ENCODE assay signal across 27 cellular contexts in the genomic region with DNA sequence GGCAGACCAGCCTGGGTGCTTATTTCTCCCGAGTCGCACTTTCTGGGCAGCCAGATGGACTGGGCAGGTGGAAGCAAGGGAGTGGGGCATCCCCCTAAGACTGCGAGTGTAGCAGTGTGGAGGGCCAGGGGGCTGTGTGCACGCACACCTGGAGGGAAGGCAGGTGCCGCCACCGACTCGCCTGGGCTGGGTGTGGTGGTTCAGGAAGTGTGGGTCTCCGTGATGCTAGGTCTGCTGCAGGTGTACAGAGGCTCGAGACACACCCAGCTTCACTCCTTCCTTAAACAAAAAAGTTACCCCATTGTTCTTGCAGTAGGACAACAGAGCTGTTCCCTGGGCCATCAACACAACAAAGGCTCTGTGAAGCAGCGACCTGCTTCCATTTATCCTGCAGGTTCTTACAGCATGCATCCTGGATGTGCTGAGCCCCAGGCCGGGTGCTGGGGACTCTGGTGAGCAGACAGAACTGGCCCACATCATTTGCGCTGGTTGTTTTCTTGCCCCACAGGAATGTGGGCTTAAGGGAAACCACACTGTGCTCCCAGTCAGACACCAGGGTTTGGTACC.
DNase-seq lines count a peak whose midpoint lies in the region; ATAC-seq and TF ChIP-seq lines count a peak whose summit lies in the region.
"Had no signal": no experiment of that assay in that cellular context is flagged by ENCODE, and none has a peak within 500 bp of the region (broad histone marks: within the 10 kb centered on the region; RNA-seq: fewer than 3 reads in every experiment).

No MANE protein-coding gene starts in this region.

- H3K27ac ChIP-seq in iPS DF 6.9 (ENCODE audit: low read length) (no peak overlapping the region), osteoblast (ENCODE audit: low read depth, low read length) (no peak overlapping the region)
- H3K27ac ChIP-seq: BLaER1, HL-60, PC-9, SJSA1 had no signal

- no peaks in the 10 kb centered on the region for H3K27me3 ChIP-seq in H7 (ENCODE audit: control insufficient read depth, insufficient read depth, low read length)
- H3K27me3 ChIP-seq in iPS DF 6.9 (ENCODE audit: control insufficient read depth, insufficient read depth, low read length), result no peaks in the 10 kb centered on the region
- H3K27me3 ChIP-seq in osteoblast (ENCODE audit: insufficient read depth, low read length), result no peaks in the 10 kb centered on the region
- H3K27me3 ChIP-seq: BLaER1, SJSA1 had no signal

- no peak overlapping the region for H2AFZ ChIP-seq in osteoblast (ENCODE audit: low read length)
- H2AFZ ChIP-seq: PC-9 had no signal

- H3K4me3 ChIP-seq in H7 (ENCODE audit: insufficient read depth, low read depth, low read length) (no peak overlapping the region), iPS DF 6.9 (ENCODE audit: low read length) (no peak overlapping the region), osteoblast (ENCODE audit: insufficient read depth, low read length) (no peak overlapping the region)
- H3K4me3 ChIP-seq: BLaER1, HAP-1, PC-9, SJSA1 had no signal

- POLR2A ChIA-PET in WTC11 (lab: Charles Lee), result no interaction called here

- no peak overlapping the region for H3K4me2 ChIP-seq in osteoblast (ENCODE audit: insufficient read depth, low read length)
- H3K4me2 ChIP-seq: BLaER1, PC-9 had no signal

- H3K4me3 Mint-ChIP-seq in WTC11, result no peak overlapping the region
- H3K4me3 Mint-ChIP-seq: CD4-positive, CD25-positive, alpha-beta regulatory T cell; HFFc6 had no signal

- no peaks in the 10 kb centered on the region for H3K79me2 ChIP-seq in osteoblast (ENCODE audit: insufficient read depth, low read length)

- CTCF ChIA-PET in WTC11 (lab: Charles Lee), result interaction anchor here (0.5 to 4.0 kb wide), 5 partner anchors 12 to 58 kb away, joined by 3 to 18 read pairs (median 4); no protein-coding TSS in a partner anchor

- DNase-seq in H7 (peak; percentile 82), WTC11 (ENCODE audit: low spot score) (no peak), iPS DF 6.9 (ENCODE audit: low read depth, low spot score) (peak; percentile 18), osteoblast (ENCODE audit: insufficient read length, low spot score, missing footprints) (peak; percentile 54), retina (no peak), NCI-H2107 treated with DMSO at 0.1 percent for 48 hours (lab: John Stamatoyannopoulos, UW; ENCODE audit: unreplicated experiment) (no peak)
- DNase-seq: CD4-positive, CD25-positive, alpha-beta regulatory T cell; DMS153; DND-41; HFFc6; Kasumi-1; MV-4-11; NCI-H1105; NCI-H1436 treated with DMSO at 0.1 percent for 48 hours; NCI-H1930; NCI-H2171; NCI-H226; NCI-H510A treated with DMSO at 0.1 percent for 48 hours; NCI-H774; NK-92 treated with Interleukin-12 subunit alpha and Interleukin-12 subunit beta, amount 100 ng/mL, for 24 hours; PC-9; Right ventricle myocardium superior had no signal

- H3K4me1 ChIP-seq in iPS DF 6.9 (ENCODE audit: control insufficient read depth, insufficient read depth, low read length) (peaks cover 5% of the 10 kb centered on the region), osteoblast (ENCODE audit: insufficient read depth, low read length) (no peaks in the 10 kb centered on the region)
- H3K4me1 ChIP-seq: HAP-1, SJSA1 had no signal

- H3K9me3 Mint-ChIP-seq in WTC11, result no peaks in the 10 kb centered on the region
- H3K9me3 Mint-ChIP-seq: HFFc6 had no signal

- H3K4me1 Mint-ChIP-seq in WTC11, result peaks cover 18% of the 10 kb centered on the region
- H3K4me1 Mint-ChIP-seq: CD4-positive, CD25-positive, alpha-beta regulatory T cell had no signal

- peak overlapping the region; percentile 57; the same call in 1 of the 2 replicates for H3K27ac Mint-ChIP-seq in WTC11
- H3K27ac Mint-ChIP-seq: HFFc6 had no signal

- WGBS in iPS DF 6.9 (ENCODE audit: insufficient coverage, insufficient read length), result no CpG with 5 or more reads among the region's 12 CpGs

- H3K27me3 Mint-ChIP-seq in WTC11 (ENCODE audit: low read depth), result no peaks in the 10 kb centered on the region
- H3K27me3 Mint-ChIP-seq: CD4-positive, CD25-positive, alpha-beta regulatory T cell had no signal

- ATAC-seq in WTC11 (peak; percentile 83), GM19395 (IDR thresholded peaks at IDR 0.05; ENCODE audit: unreplicated experiment) (no peak)

- H3K9me3 ChIP-seq in iPS DF 6.9 (ENCODE audit: control insufficient read depth, insufficient read depth, low read length) (no peaks in the 10 kb centered on the region), osteoblast (ENCODE audit: low read depth, low read length) (no peaks in the 10 kb centered on the region)
- H3K9me3 ChIP-seq: HAP-1, SJSA1 had no signal

- TF ChIP-seq CTCF in WTC11 (IDR thresholded peaks at IDR 0.05), result no peak
- TF ChIP-seq CTCF in osteoblast (IDR thresholded peaks at IDR 0.05; ENCODE audit: extremely low read depth, low read depth, low read length), result no peak

- H3K36me3 Mint-ChIP-seq in WTC11, result no peaks in the 10 kb centered on the region
- H3K36me3 Mint-ChIP-seq: CD4-positive, CD25-positive, alpha-beta regulatory T cell had no signal

- peaks cover 8% of the 10 kb centered on the region for H4K20me1 ChIP-seq in osteoblast (ENCODE audit: insufficient read depth, low read length)

- H3K36me3 ChIP-seq in H7 (replicated peaks; ENCODE audit: control insufficient read depth, insufficient read depth, low read length), result no peaks in the 10 kb centered on the region; the same call in 1 of the 2 replicates
- no peaks in the 10 kb centered on the region for H3K36me3 ChIP-seq in iPS DF 6.9 (ENCODE audit: control insufficient read depth, insufficient read depth, low read length)
- no peaks in the 10 kb centered on the region for H3K36me3 ChIP-seq in osteoblast (ENCODE audit: insufficient read depth, low read length)
- H3K36me3 ChIP-seq: HAP-1 had no signal

TF ChIP-seq in WTC11, 78 proteins besides CTCF, POLR2A, EP300 and RAD21:
- TF ChIP-seq TP53 (CRISPR knock-in tag; IDR thresholded peaks at IDR 0.05) (no peak), ZNF425 (CRISPR knock-in tag; conservative IDR thresholded peaks at IDR 0.05) (no peak), ETV6 (CRISPR knock-in tag; IDR thresholded peaks at IDR 0.05) (no peak), ZNF219 (CRISPR knock-in tag; IDR thresholded peaks at IDR 0.05; ENCODE audit: borderline replicate concordance) (no peak), CBFB (CRISPR knock-in tag; IDR thresholded peaks at IDR 0.05; ENCODE audit: low read depth) (no peak), ZNF423 (CRISPR knock-in tag; IDR thresholded peaks at IDR 0.05) (no peak), MYBL2 (CRISPR knock-in tag; IDR thresholded peaks at IDR 0.05) (no peak)
- TF ChIP-seq, protein P1, sequence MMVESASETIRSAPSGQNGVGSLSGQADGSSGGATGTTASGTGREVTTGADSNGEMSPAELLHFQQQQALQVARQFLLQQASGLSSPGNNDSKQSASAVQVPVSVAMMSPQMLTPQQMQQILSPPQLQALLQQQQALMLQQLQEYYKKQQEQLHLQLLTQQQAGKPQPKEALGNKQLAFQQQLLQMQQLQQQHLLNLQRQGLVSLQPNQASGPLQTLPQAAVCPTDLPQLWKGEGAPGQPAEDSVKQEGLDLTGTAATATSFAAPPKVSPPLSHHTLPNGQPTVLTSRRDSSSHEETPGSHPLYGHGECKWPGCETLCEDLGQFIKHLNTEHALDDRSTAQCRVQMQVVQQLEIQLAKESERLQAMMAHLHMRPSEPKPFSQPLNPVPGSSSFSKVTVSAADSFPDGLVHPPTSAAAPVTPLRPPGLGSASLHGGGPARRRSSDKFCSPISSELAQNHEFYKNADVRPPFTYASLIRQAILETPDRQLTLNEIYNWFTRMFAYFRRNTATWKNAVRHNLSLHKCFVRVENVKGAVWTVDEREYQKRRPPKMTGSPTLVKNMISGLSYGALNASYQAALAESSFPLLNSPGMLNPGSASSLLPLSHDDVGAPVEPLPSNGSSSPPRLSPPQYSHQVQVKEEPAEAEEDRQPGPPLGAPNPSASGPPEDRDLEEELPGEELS (CRISPR knock-in tag; IDR thresholded peaks at IDR 0.05), result no peak
TF ChIP-seq in WTC11: peak in this region for 0.

Comparison
In these comparisons a context has a peak if more than half of its experiments do, and no peak if none do; other contexts are left out.
1. DNase-seq: peak in H7 (single experiment), iPS DF 6.9 (single experiment) and osteoblast (single experiment); none in WTC11 (single experiment), retina (single experiment) and NCI-H2107 treated with DMSO at 0.1 percent for 48 hours (single experiment).